ENCODE assay signal across 35 cellular contexts in genomic region chr7:128795129-128795528, GRCh38. TPM values are rescaled to one million over a fixed set of nuclear protein-coding genes. Genes with fewer than 3 reads are reported as not detected.
"Had no signal": no experiment of that assay in that cellular context is flagged by ENCODE, and none has a peak within 500 bp of the region (broad histone marks: within the 10 kb centered on the region; RNA-seq: fewer than 3 reads in every experiment).

No MANE protein-coding gene starts in this region.

- FAIRE-seq: pancreas, small intestine had no signal

- H3K27me3 Mint-ChIP-seq: activated B cell treated with CpG ODN at 0.5 μM for 24 hours; activated naive CD4-positive, alpha-beta T cell treated with anti-CD3 and anti-CD28 coated beads, Interleukin-2, amount 50 U/mL, for 24 hours; effector memory CD8-positive, alpha-beta T cell; natural killer cell treated with Interleukin-12 subunit alpha and Interleukin-12 subunit beta and Interleukin-15 and Interleukin-18, amount 100 ng/mL, for 72 hours; stimulated activated naive B cell treated with anti-CD40 and anti-IgM and Interleukin-4, amounts not matched to agents 10 μg/mL and 1 μg/mL and 100 μg/mL, for 72 hours had no signal

- H3K36me3 Mint-ChIP-seq: activated CD8-positive, alpha-beta memory T cell treated with anti-CD3 and anti-CD28 coated beads, Interleukin-2, amount 10 ng/mL, durations not matched to agents 7 days and 5 days; natural killer cell treated with Interleukin-12 subunit alpha and Interleukin-12 subunit beta and Interleukin-15 and Interleukin-18, amount 100 ng/mL, for 72 hours had no signal

- H3K27ac ChIP-seq: body of pancreas, cardiac muscle cell, coronary artery, gastroesophageal sphincter, hepatocyte, left lung, lower lobe of right lung, pancreas, prostate gland, stomach, thyroid gland, upper lobe of right lung had no signal

- H3K27ac Mint-ChIP-seq: activated B cell treated with CpG ODN at 0.5 μM for 24 hours; activated CD8-positive, alpha-beta memory T cell treated with anti-CD3 and anti-CD28 coated beads, Interleukin-2, amount 10 ng/mL, durations not matched to agents 7 days and 5 days; activated CD8-positive, alpha-beta T cell treated with anti-CD3 and anti-CD28 coated beads, Interleukin-2, amount 10 ng/mL, durations not matched to agents 7 days and 5 days; activated naive CD4-positive, alpha-beta T cell treated with anti-CD3 and anti-CD28 coated beads, Interleukin-2, amount 50 U/mL, for 24 hours; activated naive CD8-positive, alpha-beta T cell treated with anti-CD3 and anti-CD28 coated beads, Interleukin-2, amount 50 U/mL, for 24 hours; activated T-helper 2 cell treated with anti-CD3 and anti-CD28 coated beads, Interferon-gamma antibody, Interleukin-2, Interleukin-4, amounts not matched to agents 10 μg/mL and 5 μg/mL and 100 μg/mL, durations not matched to agents 14 hours and 24 hours and 36 hours; stimulated activated naive B cell treated with anti-CD40 and anti-IgM and Interleukin-4, amounts not matched to agents 10 μg/mL and 1 μg/mL and 100 μg/mL, for 72 hours had no signal

- H3K4me3 ChIP-seq: body of pancreas, cardiac muscle cell, coronary artery, dorsolateral prefrontal cortex, gastroesophageal sphincter, hepatocyte, left lung, lower lobe of right lung, mucosa of descending colon, pancreas, prostate gland, sigmoid colon, stomach, thyroid gland, upper lobe of right lung had no signal

- H3K4me2 ChIP-seq: hepatocyte had no signal

- H3K9me3 ChIP-seq: body of pancreas, gastroesophageal sphincter, left lung, lower lobe of right lung, mucosa of descending colon, pancreas, prostate gland, sigmoid colon, stomach, thyroid gland, upper lobe of right lung had no signal

- H2AFZ ChIP-seq: hepatocyte had no signal

- DNase-seq: activated B cell treated with CpG ODN at 0.5 μM for 24 hours; activated CD4-positive, alpha-beta T cell treated with anti-CD3 and anti-CD28 coated beads, Interleukin-2, amount 50 U/mL, for 1 hour; activated CD8-positive, alpha-beta memory T cell treated with anti-CD3 and anti-CD28 coated beads, Interleukin-2, amount 10 ng/mL, durations not matched to agents 7 days and 5 days; activated CD8-positive, alpha-beta T cell treated with anti-CD3 and anti-CD28 coated beads, Interleukin-2, amount 10 ng/mL, durations not matched to agents 7 days and 5 days; activated naive CD8-positive, alpha-beta T cell treated with anti-CD3 and anti-CD28 coated beads, Interleukin-2, amount 50 U/mL, for 24 hours; activated T-cell treated with anti-CD3 and anti-CD28 coated beads, Interleukin-2, amount 50 U/mL, for 48 hours; amygdala; body of pancreas; dorsolateral prefrontal cortex; effector memory CD8-positive, alpha-beta T cell; erythroblast; left lung; lower lobe of right lung; mesendoderm; mucosa of descending colon; nucleus accumbens; pancreas; sigmoid colon; small intestine; stimulated activated CD4-positive, alpha-beta T cell treated with anti-CD3 and anti-CD28 coated beads, Interleukin-1b, Interleukin-23, amount 100 ng/mL, for 48 hours; stimulated activated CD4-positive, alpha-beta T cell treated with anti-CD3 and anti-CD28 coated beads, Interleukin-4, amount 100 ng/mL, for 4 hours; stimulated activated CD8-positive, alpha-beta memory T cell treated with anti-CD3 and anti-CD28 coated beads, Interleukin-4, amount 100 ng/mL, for 48 hours; stimulated activated naive B cell treated with anti-CD40 and anti-IgM and Interleukin-4, amounts not matched to agents 10 μg/mL and 1 μg/mL and 100 μg/mL, for 72 hours; stomach; T-helper 2 cell; thyroid gland; upper lobe of right lung had no signal

- ATAC-seq: activated CD8-positive, alpha-beta memory T cell treated with anti-CD3 and anti-CD28 coated beads, Interleukin-2, amount 10 ng/mL, durations not matched to agents 7 days and 5 days; activated CD8-positive, alpha-beta T cell treated with anti-CD3 and anti-CD28 coated beads, Interleukin-2, amount 10 ng/mL, durations not matched to agents 7 days and 5 days; activated naive CD8-positive, alpha-beta T cell treated with anti-CD3 and anti-CD28 coated beads, Interleukin-2, amount 50 U/mL, for 24 hours; body of pancreas; effector memory CD8-positive, alpha-beta T cell; gastroesophageal sphincter; left lung; lower lobe of right lung; mucosa of descending colon; natural killer cell treated with Interleukin-12 subunit alpha and Interleukin-12 subunit beta and Interleukin-15 and Interleukin-18, amount 100 ng/mL, for 72 hours; pancreas; stimulated activated naive B cell treated with anti-CD40 and anti-IgM and Interleukin-4, amounts not matched to agents 10 μg/mL and 1 μg/mL and 100 μg/mL, for 72 hours; upper lobe of right lung had no signal

- H3K27me3 ChIP-seq: body of pancreas, cardiac muscle cell, dorsolateral prefrontal cortex, gastroesophageal sphincter, pancreas, sigmoid colon, thyroid gland, upper lobe of right lung had no signal

- H3K4me1 ChIP-seq: prostate gland had no signal

- H3K79me2 ChIP-seq: hepatocyte had no signal

- H3K9me3 Mint-ChIP-seq: activated B cell treated with CpG ODN at 0.5 μM for 24 hours; activated naive CD4-positive, alpha-beta T cell treated with anti-CD3 and anti-CD28 coated beads, Interleukin-2, amount 50 U/mL, for 24 hours; activated naive CD8-positive, alpha-beta T cell treated with anti-CD3 and anti-CD28 coated beads, Interleukin-2, amount 50 U/mL, for 24 hours; activated T-helper 2 cell treated with anti-CD3 and anti-CD28 coated beads, Interferon-gamma antibody, Interleukin-2, Interleukin-4, amounts not matched to agents 10 μg/mL and 5 μg/mL and 100 μg/mL, durations not matched to agents 14 hours and 24 hours and 36 hours; effector memory CD8-positive, alpha-beta T cell; natural killer cell treated with Interleukin-12 subunit alpha and Interleukin-12 subunit beta and Interleukin-15 and Interleukin-18, amount 100 ng/mL, for 72 hours; stimulated activated naive B cell treated with anti-CD40 and anti-IgM and Interleukin-4, amounts not matched to agents 10 μg/mL and 1 μg/mL and 100 μg/mL, for 72 hours had no signal

- H3K4me3 Mint-ChIP-seq: activated B cell treated with CpG ODN at 0.5 μM for 24 hours; activated CD8-positive, alpha-beta memory T cell treated with anti-CD3 and anti-CD28 coated beads, Interleukin-2, amount 10 ng/mL, durations not matched to agents 7 days and 5 days; activated CD8-positive, alpha-beta T cell treated with anti-CD3 and anti-CD28 coated beads, Interleukin-2, amount 10 ng/mL, durations not matched to agents 7 days and 5 days; activated naive CD4-positive, alpha-beta T cell treated with anti-CD3 and anti-CD28 coated beads, Interleukin-2, amount 50 U/mL, for 24 hours; activated naive CD8-positive, alpha-beta T cell treated with anti-CD3 and anti-CD28 coated beads, Interleukin-2, amount 50 U/mL, for 24 hours; effector memory CD8-positive, alpha-beta T cell; natural killer cell treated with Interleukin-12 subunit alpha and Interleukin-12 subunit beta and Interleukin-15 and Interleukin-18, amount 100 ng/mL, for 72 hours; stimulated activated naive B cell treated with anti-CD40 and anti-IgM and Interleukin-4, amounts not matched to agents 10 μg/mL and 1 μg/mL and 100 μg/mL, for 72 hours had no signal

- H3K36me3 ChIP-seq: left lung, lower lobe of right lung, pancreas, prostate gland, thyroid gland, upper lobe of right lung had no signal

RNA-seq across cellular contexts. Expression of gene OPN1SW, which starts 19.5 kb away (rescaled TPM):
- total RNA-seq: activated B cell treated with CpG ODN at 0.5 μM for 24 hours; activated CD8-positive, alpha-beta memory T cell treated with anti-CD3 and anti-CD28 coated beads, Interleukin-2, amount 10 ng/mL, durations not matched to agents 7 days and 5 days; activated CD8-positive, alpha-beta T cell treated with anti-CD3 and anti-CD28 coated beads, Interleukin-2, amount 10 ng/mL, durations not matched to agents 7 days and 5 days; activated T-helper 2 cell treated with anti-CD3 and anti-CD28 coated beads, Interferon-gamma antibody, Interleukin-2, Interleukin-4, amounts not matched to agents 10 μg/mL and 5 μg/mL and 100 μg/mL, durations not matched to agents 14 hours and 24 hours and 36 hours; body of pancreas; cardiac muscle cell; gastroesophageal sphincter; hepatocyte; left lung; lower lobe of right lung; mucosa of descending colon; natural killer cell treated with Interleukin-12 subunit alpha and Interleukin-12 subunit beta and Interleukin-15 and Interleukin-18, amount 100 ng/mL, for 72 hours; pancreas; prostate gland; sigmoid colon; stomach; thyroid gland; upper lobe of right lung had no signal
- polyA plus RNA-seq: hepatocyte, pancreas, sigmoid colon, small intestine, stomach had no signal

RNA-seq across cellular contexts. Expression of gene FLNC, which starts 35.1 kb away (rescaled TPM):
- total RNA-seq: activated B cell treated with CpG ODN at 0.5 μM for 24 hours; activated CD8-positive, alpha-beta memory T cell treated with anti-CD3 and anti-CD28 coated beads, Interleukin-2, amount 10 ng/mL, durations not matched to agents 7 days and 5 days; activated CD8-positive, alpha-beta T cell treated with anti-CD3 and anti-CD28 coated beads, Interleukin-2, amount 10 ng/mL, durations not matched to agents 7 days and 5 days; activated T-helper 2 cell treated with anti-CD3 and anti-CD28 coated beads, Interferon-gamma antibody, Interleukin-2, Interleukin-4, amounts not matched to agents 10 μg/mL and 5 μg/mL and 100 μg/mL, durations not matched to agents 14 hours and 24 hours and 36 hours; natural killer cell treated with Interleukin-12 subunit alpha and Interleukin-12 subunit beta and Interleukin-15 and Interleukin-18, amount 100 ng/mL, for 72 hours had no signal
